In genomic region chr2:19120941-19121750, GRCh38 we compare ENCODE assay signal across 1 cellular context.
TF ChIP-seq lines count a peak whose summit lies in the region.

No MANE protein-coding gene starts in this region.

TF ChIP-seq in SK-N-SH, 30 proteins besides CTCF, POLR2A, EP300 and RAD21 (continued from another document):
- TF ChIP-seq ZBTB33 (IDR thresholded peaks at IDR 0.05; ENCODE audit: borderline replicate concordance, low read depth) (peak; percentile 11; the same call in 1 of the 2 replicates), POLR2AphosphoS5 (IDR thresholded peaks at IDR 0.05; ENCODE audit: low read depth, low read length) (peak; percentile 37; the same call in 1 of the 2 replicates), NRF1 (IDR thresholded peaks at IDR 0.05; ENCODE audit: low read depth, low read length) (no peak), EZH2phosphoT487 (IDR thresholded peaks at IDR 0.05; ENCODE audit: borderline replicate concordance, low read depth) (no peak), MEF2A (IDR thresholded peaks at IDR 0.05; ENCODE audit: borderline replicate concordance, low read depth) (peak; percentile 23; the same call in 1 of the 2 replicates), USF2 (IDR thresholded peaks at IDR 0.05; ENCODE audit: borderline replicate concordance, low read depth, low read length) (no peak), NFIC (IDR thresholded peaks at IDR 0.05; ENCODE audit: borderline replicate concordance) (peak; percentile 94), TCF12 (IDR thresholded peaks at IDR 0.05) (peak; percentile 95), RCOR1 (IDR thresholded peaks at IDR 0.05; ENCODE audit: low read length) (no peak), MAX (IDR thresholded peaks at IDR 0.05; ENCODE audit: low read depth) (no peak; the same call in 1 of the 2 replicates), PBX3 (IDR thresholded peaks at IDR 0.05) (peak; percentile 87), CHD2 (IDR thresholded peaks at IDR 0.05; ENCODE audit: low read length, partially characterized antibody) (no peak), FOXM1 (IDR thresholded peaks at IDR 0.05; ENCODE audit: low read depth) (peak; percentile 56; the same call in 1 of the 2 replicates), FOSL2 (IDR thresholded peaks at IDR 0.05; ENCODE audit: borderline replicate concordance, low read depth) (peak; percentile 89), RFX5 (IDR thresholded peaks at IDR 0.05; ENCODE audit: low read length) (no peak), TEAD4 (IDR thresholded peaks at IDR 0.05; ENCODE audit: borderline replicate concordance, insufficient read depth) (0 out of 2 replicates have a peak, but pooled peaks have one; percentile 63), SMC3 (IDR thresholded peaks at IDR 0.05; ENCODE audit: low read depth, low read length) (no peak)
